Comparison of ENCODE assay signal across 17 cellular contexts in the genomic region with DNA sequence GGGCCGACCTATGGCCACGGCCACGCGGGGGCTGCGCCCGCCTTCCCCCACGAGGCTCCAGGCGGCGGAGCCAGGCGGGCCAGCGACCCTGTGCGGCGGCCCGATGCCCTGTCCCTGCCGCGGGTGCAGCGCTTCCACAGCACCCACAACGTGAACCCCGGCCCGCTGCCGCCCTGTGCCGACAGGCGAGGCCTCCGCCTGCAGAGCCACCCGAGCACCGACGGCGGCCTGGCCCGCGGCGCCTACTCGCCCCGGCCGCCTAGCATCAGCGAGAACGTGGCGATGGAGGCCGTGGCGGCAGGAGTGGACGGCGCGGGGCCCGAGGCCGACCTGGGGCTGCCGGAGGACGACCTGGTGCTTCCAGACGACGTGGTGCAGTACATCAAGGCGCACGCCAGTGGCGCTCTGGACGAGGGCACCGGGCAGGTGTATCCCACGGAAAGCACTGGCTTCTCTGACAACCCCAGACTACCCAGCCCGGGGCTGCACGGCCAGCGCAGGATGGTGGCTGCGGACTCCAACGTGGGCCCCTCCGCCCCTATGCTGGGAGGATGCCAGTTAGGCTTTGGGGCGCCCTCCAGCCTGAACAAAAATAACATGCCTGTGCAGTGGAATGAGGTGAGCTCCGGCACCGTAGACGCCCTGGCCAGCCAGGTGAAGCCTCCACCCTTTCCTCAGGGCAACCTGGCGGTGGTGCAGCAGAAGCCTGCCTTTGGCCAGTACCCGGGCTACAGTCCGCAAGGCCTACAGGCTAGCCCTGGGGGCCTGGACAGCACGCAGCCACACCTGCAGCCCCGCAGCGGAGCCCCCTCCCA.
DNase-seq lines count a peak whose midpoint lies in the region; ATAC-seq and TF ChIP-seq lines count a peak whose summit lies in the region.
"Had no signal": no experiment of that assay in that cellular context is flagged by ENCODE, and none has a peak within 500 bp of the region (broad histone marks: within the 10 kb centered on the region; RNA-seq: fewer than 3 reads in every experiment).

No MANE protein-coding gene starts in this region.

- intact Hi-C loops in posterior vena cava (cut with DNase I) = no loop called here

- no peaks in the 10 kb centered on the region for H3K9me3 ChIP-seq in SJCRH30 (replicated peaks)

- peaks cover 3% of the 10 kb centered on the region for H3K27me3 Mint-ChIP-seq in glutamatergic neuron (ENCODE audit: unreplicated experiment)

- peaks cover 40% of the 10 kb centered on the region for H3K36me3 ChIP-seq in SJCRH30

- H3K27ac Mint-ChIP-seq in glutamatergic neuron (ENCODE audit: unreplicated experiment) = no peak overlapping the region

- DNase-seq in D341Med (ENCODE audit: low spot score) = peak; percentile 26
- peak; percentile 9 for DNase-seq in GM13977 (ENCODE audit: low spot score)
- DNase-seq in glutamatergic neuron = peak; percentile 15
- DNase-seq in posterior vena cava (ENCODE audit: low spot score) = peak; percentile 77
- DNase-seq in SW 1271 (lab: John Stamatoyannopoulos, UW) = no peak
- no peak for DNase-seq in SJCRH30
- DNase-seq: ACHN, C1 segment of cervical spinal cord, DMS79, MV-4-11, NCI-H187, NCI-H2227 treated with DMSO at 0.1 percent for 48 hours, NCI-H524, PC-3 had no signal

- no peak for ATAC-seq in HG02981 (IDR thresholded peaks at IDR 0.05; ENCODE audit: unreplicated experiment)
- ATAC-seq: PC-3 had no signal

- in situ Hi-C loops in GM13977 (cut with MboI; ENCODE audit: low pct_unique_long_range_greater_than_20kb, low sequenced_read_pairs, unreplicated experiment) = no loop called here

- H3K9me3 Mint-ChIP-seq in glutamatergic neuron (ENCODE audit: unreplicated experiment) = peaks cover 2% of the 10 kb centered on the region

- TF ChIP-seq CTCF in GM13977 (IDR thresholded peaks at IDR 0.05; ENCODE audit: extremely low read depth, insufficient read depth, missing control alignments) = no peak
- no peak for TF ChIP-seq CTCF in glutamatergic neuron (IDR thresholded peaks at IDR 0.05; ENCODE audit: partially characterized antibody, unreplicated experiment)

- peaks cover 39% of the 10 kb centered on the region for H3K4me1 ChIP-seq in SJCRH30

- H3K36me3 Mint-ChIP-seq in glutamatergic neuron (ENCODE audit: unreplicated experiment) = peaks cover 2% of the 10 kb centered on the region

- H3K4me3 ChIP-seq in SJCRH30 = no peak overlapping the region

- H3K27me3 ChIP-seq in SJCRH30 = no peaks in the 10 kb centered on the region

- no peak overlapping the region for H3K27ac ChIP-seq in SJCRH30
- H3K27ac ChIP-seq: KMS-11, RWPE1 had no signal

- H3K4me1 Mint-ChIP-seq in glutamatergic neuron (ENCODE audit: low read depth, unreplicated experiment) = no peaks in the 10 kb centered on the region

- H3K4me3 Mint-ChIP-seq in glutamatergic neuron (ENCODE audit: unreplicated experiment) = no peak overlapping the region

Comparison
In these comparisons a context has a peak if more than half of its experiments do, and no peak if none do; other contexts are left out.
1. DNase-seq: peak in D341Med (single experiment), GM13977 (single experiment), glutamatergic neuron (single experiment) and posterior vena cava (single experiment); none in SW 1271 (0 of 2) and SJCRH30 (0 of 2).